ENCODE assay signal across 8 cellular contexts in the genomic region with DNA sequence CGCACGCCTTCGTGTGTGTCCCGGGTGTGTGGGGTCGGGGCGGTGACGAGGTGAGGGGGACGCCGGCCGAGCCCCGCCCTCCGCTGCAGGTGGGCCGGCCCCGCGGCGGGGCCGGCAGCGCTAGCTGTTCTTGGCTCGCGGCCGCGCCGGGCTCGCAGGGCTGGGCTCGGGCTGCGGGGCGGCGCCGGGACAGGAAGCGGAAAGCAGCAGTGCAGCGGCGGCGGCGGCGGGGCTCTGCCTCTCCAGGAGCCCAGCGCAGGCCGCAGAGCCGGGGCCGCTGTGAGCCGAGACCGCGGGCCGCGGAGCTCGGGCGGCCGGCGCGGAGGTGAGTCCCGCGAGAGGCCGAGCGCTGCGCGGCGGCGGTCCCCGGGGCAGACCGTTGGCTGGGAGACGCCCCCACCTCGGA.
A peak's percentile ranks its signal among the peaks of the same experiment; 100 is the strongest.
DNase-seq lines count a peak whose midpoint lies in the region; ATAC-seq and TF ChIP-seq lines count a peak whose summit lies in the region.

A gene (plus strand): TSS at position 209 of the 406 bp plus-strand sequence. CDS start 9,444 bp downstream, outside the sequence.

- peak; percentile 59 for ATAC-seq in GM19452 (IDR thresholded peaks at IDR 0.05; ENCODE audit: unreplicated experiment)
- peak; percentile 33 for ATAC-seq in HG03457 (IDR thresholded peaks at IDR 0.05; ENCODE audit: unreplicated experiment)

- H3K4me2 ChIP-seq in DOHH2 (ENCODE audit: low read length) (peak within 1 kb of the TSS; percentile 57), parathyroid adenoma (ENCODE audit: low read length) (peak within 1 kb of the TSS; percentile 73)

- peak; percentile 60 for DNase-seq in NOMO-1 treated with DMSO at 0.1 percent for 48 hours (lab: John Stamatoyannopoulos, UW; ENCODE audit: unreplicated experiment)
- peak; percentile 31 for DNase-seq in activated gamma-delta T cell treated with Interleukin-2 at 50 U/mL for 16 hours
- DNase-seq in glomerular visceral epithelial cell (ENCODE audit: extremely low spot score): peak; percentile 77
- no peak for DNase-seq in stimulated activated naive CD4-positive, alpha-beta T cell (lab: John Stamatoyannopoulos, UW)

- TF ChIP-seq CTCF in DOHH2 (IDR thresholded peaks at IDR 0.05; ENCODE audit: low read depth, low read length, poor library complexity, severe bottlenecking): no peak
- TF ChIP-seq CTCF in parathyroid adenoma (IDR thresholded peaks at IDR 0.05): no peak

- H3K9me3 ChIP-seq in DOHH2 (ENCODE audit: control insufficient read depth, insufficient read depth, low read length): no peaks in the 10 kb centered on the region
- H3K9me3 ChIP-seq in parathyroid adenoma (ENCODE audit: control insufficient read depth, low read length): no peaks in the 10 kb centered on the region

- peaks cover 12% of the 10 kb centered on the region for H3K27me3 ChIP-seq in DOHH2 (ENCODE audit: control insufficient read depth, low read length)
- H3K27me3 ChIP-seq in parathyroid adenoma (ENCODE audit: control insufficient read depth, insufficient read depth, low read length): no peaks in the 10 kb centered on the region

- H4K20me1 ChIP-seq in DOHH2 (ENCODE audit: control insufficient read depth, insufficient read depth, low read depth, low read length): no peaks in the 10 kb centered on the region

- H3F3A ChIP-seq in DOHH2 (ENCODE audit: control insufficient read depth, insufficient read depth): no peaks in the 10 kb centered on the region

- H3K79me2 ChIP-seq in DOHH2 (ENCODE audit: control insufficient read depth, low read length): no peaks in the 10 kb centered on the region
- peaks cover 2% of the 10 kb centered on the region for H3K79me2 ChIP-seq in parathyroid adenoma

- H3K4me3 ChIP-seq in DOHH2 (ENCODE audit: low read length) (peak within 1 kb of the TSS; percentile 76), parathyroid adenoma (ENCODE audit: low read depth, low read length) (peak within 1 kb of the TSS; percentile 55)

- H3K4me1 ChIP-seq in DOHH2 (ENCODE audit: control insufficient read depth, low read length) (peaks cover 7% of the 10 kb centered on the region; the same call in 1 of the 2 replicates), parathyroid adenoma (no peaks in the 10 kb centered on the region)

- no peaks in the 10 kb centered on the region for H3K36me3 ChIP-seq in DOHH2 (ENCODE audit: control insufficient read depth, low read length)
- no peaks in the 10 kb centered on the region for H3K36me3 ChIP-seq in parathyroid adenoma (ENCODE audit: control insufficient read depth, insufficient read depth, low read length)

- H2AFZ ChIP-seq in parathyroid adenoma: peak within 1 kb of the TSS; percentile 65

- H3K9me2 ChIP-seq in DOHH2 (replicated peaks; ENCODE audit: control insufficient read depth, low read length): no peaks in the 10 kb centered on the region

- no peak within 1 kb of the TSS for H3K9ac ChIP-seq in parathyroid adenoma

- H3K27ac ChIP-seq in DOHH2 (ENCODE audit: low read depth, low read length) (no peak within 1 kb of the TSS), parathyroid adenoma (peak within 1 kb of the TSS; percentile 29)

Comparison
In these comparisons a context has a peak if more than half of its experiments do, and no peak if none do; other contexts are left out.
1. DNase-seq: peak in NOMO-1 treated with DMSO at 0.1 percent for 48 hours (single experiment), activated gamma-delta T cell treated with Interleukin-2 at 50 U/mL for 16 hours (single experiment) and glomerular visceral epithelial cell (single experiment); none in stimulated activated naive CD4-positive, alpha-beta T cell (0 of 6).